23 cellular contexts compared by ENCODE assay signal in genomic region chr11:21263026-21263425, GRCh38.
"Had no signal": no experiment of that assay in that cellular context is flagged by ENCODE, and none has a peak within 500 bp of the region (broad histone marks: within the 10 kb centered on the region; RNA-seq: fewer than 3 reads in every experiment).

No MANE protein-coding gene starts in this region.

- H3K9me3 ChIP-seq: heart left ventricle, left ventricle myocardium inferior, lower lobe of right lung, ovary, suprapubic skin, thyroid gland had no signal

- H3K9me3 Mint-ChIP-seq: mesothelial cell of epicardium, neural progenitor cell, type B pancreatic cell had no signal

- DNase-seq: effector CD4-positive, alpha-beta T cell; endodermal cell; heart left ventricle; hippocampal formation; left ventricle myocardium inferior; lower lobe of right lung; natural killer cell; nucleus accumbens; ovary; right cardiac atrium; stimulated activated CD4-positive, alpha-beta T cell treated with anti-CD3 and anti-CD28 coated beads, Interleukin-4, amount 100 ng/mL, for 1 hour; stimulated activated CD8-positive, alpha-beta memory T cell treated with anti-CD3 and anti-CD28 coated beads, Interleukin-4, amount 100 ng/mL, for 48 hours; stimulated activated naive CD8-positive, alpha-beta T cell treated with anti-CD3 and anti-CD28 coated beads, Interleukin-15, Interleukin-2, amounts not matched to agents 100 U/mL and 50 U/mL, for 24 hours; thyroid gland had no signal

- H3K9ac ChIP-seq: neural progenitor cell had no signal

- H3K27ac Mint-ChIP-seq: endodermal cell; memory B cell; mesothelial cell of epicardium; natural killer cell; neural progenitor cell; stimulated activated effector memory CD8-positive, alpha-beta T cell treated with anti-CD3 and anti-CD28 coated beads, Interleukin-12 subunit alpha, Interleukin-12 subunit beta, amount 100 ng/mL, for 72 hours; type B pancreatic cell had no signal

- H3K27me3 ChIP-seq: heart left ventricle, neural progenitor cell, ovary, suprapubic skin, thyroid gland had no signal

- H3K36me3 Mint-ChIP-seq: memory B cell; mesothelial cell of epicardium; natural killer cell; neural progenitor cell; stimulated activated effector memory CD8-positive, alpha-beta T cell treated with anti-CD3 and anti-CD28 coated beads, Interleukin-12 subunit alpha, Interleukin-12 subunit beta, amount 100 ng/mL, for 72 hours; type B pancreatic cell had no signal

- H3K4me1 Mint-ChIP-seq: memory B cell; mesothelial cell of epicardium; natural killer cell; neural progenitor cell; stimulated activated effector memory CD8-positive, alpha-beta T cell treated with anti-CD3 and anti-CD28 coated beads, Interleukin-12 subunit alpha, Interleukin-12 subunit beta, amount 100 ng/mL, for 72 hours had no signal

- H3K4me2 ChIP-seq: neural progenitor cell, smooth muscle cell had no signal

- H3K27me3 Mint-ChIP-seq: memory B cell, type B pancreatic cell had no signal

- ATAC-seq: esophagus mucosa; heart left ventricle; lower lobe of right lung; natural killer cell; right cardiac atrium; stimulated activated effector memory CD8-positive, alpha-beta T cell treated with anti-CD3 and anti-CD28 coated beads, Interleukin-12 subunit alpha, Interleukin-12 subunit beta, amount 100 ng/mL, for 72 hours; stimulated activated naive CD8-positive, alpha-beta T cell treated with anti-CD3 and anti-CD28 coated beads, Interleukin-15, Interleukin-2, amounts not matched to agents 100 U/mL and 50 U/mL, for 24 hours had no signal

- H3K4me1 ChIP-seq: heart left ventricle, left ventricle myocardium inferior, lower lobe of right lung, neural progenitor cell, suprapubic skin, thyroid gland had no signal

- H3K4me3 ChIP-seq: coronary artery, heart left ventricle, left ventricle myocardium inferior, lower lobe of right lung, neural progenitor cell, ovary, smooth muscle cell, suprapubic skin, thyroid gland had no signal

- H3K4me3 Mint-ChIP-seq: endodermal cell; memory B cell; mesothelial cell of epicardium; natural killer cell; neural progenitor cell; stimulated activated effector memory CD8-positive, alpha-beta T cell treated with anti-CD3 and anti-CD28 coated beads, Interleukin-12 subunit alpha, Interleukin-12 subunit beta, amount 100 ng/mL, for 72 hours; type B pancreatic cell had no signal

- H2AFZ ChIP-seq: neural progenitor cell had no signal

- H3K36me3 ChIP-seq: heart left ventricle, left ventricle myocardium inferior, lower lobe of right lung, neural progenitor cell, ovary, suprapubic skin, thyroid gland had no signal

- H3K27ac ChIP-seq: coronary artery, heart left ventricle, left ventricle myocardium inferior, lower lobe of right lung, neural progenitor cell, ovary, suprapubic skin, thyroid gland had no signal
